Comparison of ENCODE assay signal across 3 cellular contexts in genomic region chr19:4000798-4001197, GRCh38. TPM values are rescaled to one million over a fixed set of nuclear protein-coding genes. Genes with fewer than 3 reads are reported as not detected.
DNase-seq lines count a peak whose midpoint lies in the region; ATAC-seq, FAIRE-seq and TF ChIP-seq lines count a peak whose summit lies in the region.
"Not testable (repeated sequence)": the region's sequence is repeated elsewhere in the genome, so short reads cannot be mapped to it uniquely, and the experiment has no call there.

No MANE protein-coding gene starts in this region.

- peaks cover 6 to 21% of the 10 kb centered on the region in 2 experiments; a peak in 4 of 5 replicates for H3K4me1 ChIP-seq in K562 (replicated peaks in 1 of 2; ENCODE audit: control insufficient read depth in 2 of 2, insufficient read depth in 2 of 2, low read length in 2 of 2)
- peaks cover 28% of the 10 kb centered on the region for H3K4me1 ChIP-seq in HepG2 (ENCODE audit: insufficient read depth, low read length)

- H3K36me3 ChIP-seq in K562 (ENCODE audit: control insufficient read depth, insufficient read depth, low read length); HepG2 (replicated peaks in 1 of 2; ENCODE audit: control insufficient read depth in 1 of 2, insufficient read depth in 2 of 2, low read length in 2 of 2): not testable (repeated sequence)

- TF ChIP-seq RAD21 in K562 (CRISPR knock-in tag; conservative IDR thresholded peaks at IDR 0.05 in 1 of 2, IDR thresholded peaks at IDR 0.05 in 1 of 2); HepG2 (CRISPR knock-in tag; IDR thresholded peaks at IDR 0.05): not testable (repeated sequence)

- peak; percentile 57 for ATAC-seq in K562
- ATAC-seq in left lobe of liver, result peak; percentile 50
- not testable (repeated sequence) for ATAC-seq in HepG2

- not testable (repeated sequence) for TF ChIP-seq CTCF in K562 (IDR thresholded peaks at IDR 0.05 in 2 of 3, conservative IDR thresholded peaks at IDR 0.05 in 1 of 3; ENCODE audit: insufficient read depth in 2 of 3, low read depth in 1 of 3, low read length in 3 of 3); HepG2 (CRISPR knock-in tag; IDR thresholded peaks at IDR 0.05)

- BruUV-seq in K562 (replicated peaks; lab: Mats Ljungman, UMichigan); HepG2 (replicated peaks; lab: Mats Ljungman, UMichigan): not testable (repeated sequence)

- H3K27me3 ChIP-seq in K562 (ENCODE audit: control insufficient read depth in 2 of 2, insufficient read depth in 2 of 2, low read length in 2 of 2); HepG2 (ENCODE audit: control insufficient read depth in 1 of 2, insufficient read depth in 2 of 2, low read length in 2 of 2): not testable (repeated sequence)

- in situ Hi-C loops in K562 (cut with MboI); HepG2 (cut with HindIII; ENCODE audit: extremely low pct_ligation_motif_present, low pct_unique_long_range_greater_than_20kb): not testable (repeated sequence)

- not testable (repeated sequence) for H3K9me3 ChIP-seq in K562 (replicated peaks; ENCODE audit: control insufficient read depth, insufficient read depth, low read depth, low read length); HepG2 (ENCODE audit: low read length)

- TF ChIP-seq POLR2A in K562 (conservative IDR thresholded peaks at IDR 0.05); HepG2 (IDR thresholded peaks at IDR 0.05; ENCODE audit: insufficient read depth in 1 of 2, low read depth in 2 of 2, low read length in 2 of 2): not testable (repeated sequence)

- not testable (repeated sequence) for H2AFZ ChIP-seq in K562 (ENCODE audit: low read depth, low read length); HepG2 (ENCODE audit: low read length)

- H4K20me1 ChIP-seq in K562 (replicated peaks; ENCODE audit: control insufficient read depth, insufficient read depth, low read length); HepG2 (ENCODE audit: insufficient read depth, low read length): not testable (repeated sequence)

- CTCF ChIA-PET in K562 (lab: Yijun Ruan, JAX; ENCODE audit: low intra/inter-chr PET ratio); HepG2 (lab: Yijun Ruan, JAX; ENCODE audit: low intra/inter-chr PET ratio, low total read pairs): not testable (repeated sequence)

- not testable (repeated sequence) for H3K4me3 ChIP-seq in K562; HepG2 (replicated peaks in 1 of 3; ENCODE audit: insufficient read depth in 1 of 3, low read depth in 2 of 3, low read length in 3 of 3)

- FAIRE-seq in K562 (lab: Jason Lieb, UNC); HepG2 (lab: Jason Lieb, UNC): not testable (repeated sequence)

- not testable (repeated sequence) for H3K9ac ChIP-seq in K562 (ENCODE audit: insufficient read depth in 1 of 2, low read depth in 2 of 2, low read length in 2 of 2); HepG2 (ENCODE audit: insufficient read depth, low read depth, low read length)

- not testable (repeated sequence) for H3K4me2 ChIP-seq in K562 (ENCODE audit: insufficient read depth, low read length); HepG2 (ENCODE audit: low read depth, low read length)

- not testable (repeated sequence) for H3K9me1 ChIP-seq in K562 (ENCODE audit: control insufficient read depth, insufficient read depth, low read length)

- TF ChIP-seq EP300 in K562 (IDR thresholded peaks at IDR 0.05; ENCODE audit: low read length); HepG2 (IDR thresholded peaks at IDR 0.05; ENCODE audit: low read depth in 2 of 2, low read length in 2 of 2); HepG2 (CRISPR knock-in tag; IDR thresholded peaks at IDR 0.05; ENCODE audit: borderline replicate concordance): not testable (repeated sequence)

- WGBS in K562 (ENCODE audit: insufficient coverage, low coverage, missing lambda C conversion rate), result 67% methylated on average over 4 of the region's 5 CpGs
- WGBS in HepG2 (ENCODE audit: low lambda C conversion rate), result 77% methylated on average over 5 of the region's 5 CpGs

- intact Hi-C loops in K562 (cut with micrococcal nuclease), result not testable (repeated sequence)
- intact Hi-C loops in HepG2 (cut with micrococcal nuclease; ENCODE audit: unreplicated experiment), result loop anchor here (10.0 kb wide), 1 partner anchor 134 kb away; no protein-coding TSS in a partner anchor

- POLR2A ChIA-PET in K562 (lab: Yijun Ruan, JAX) (interaction anchor here (0.6 to 1.8 kb wide), 2 partner anchors 10 to 15 kb away, joined by 3 to 9 read pairs; partner anchors contain the start of gene EEF2), HepG2 (lab: Yijun Ruan, JAX) (interaction anchor here (1.1 kb wide), 1 partner anchor 51 kb away, joined by 5 read pairs; no protein-coding TSS in a partner anchor)

- not testable (repeated sequence) for DNase-seq in K562 (ENCODE audit: extremely low read depth in 1 of 4, low spot score in 3 of 4); left lobe of liver (ENCODE audit: low spot score); HepG2 (ENCODE audit: low spot score)

- H3K79me2 ChIP-seq in K562 (ENCODE audit: control insufficient read depth, insufficient read depth, low read length); HepG2 (ENCODE audit: insufficient read depth, low read length): not testable (repeated sequence)

- not testable (repeated sequence) for H3K27ac ChIP-seq in K562 (ENCODE audit: extremely low read depth, low read depth, low read length); HepG2 (ENCODE audit: extremely low read length, insufficient read depth, low read length)

RNA-seq across cellular contexts. Expression of gene PIAS4, which starts 6.7 kb away (rescaled TPM):
- 19.4 and 56.5 TPM in 2 replicates for total RNA-seq in K562 (2011; cell fraction: chromatin; rRNA removed; ENCODE audit: low replicate concordance)
- total RNA-seq in K562 (2011; cell fraction: nucleolus; rRNA removed), result 36.9 and 39.3 TPM in 2 replicates
- total RNA-seq in K562 (2011; cell fraction: nucleoplasm; rRNA removed), result 20.4 and 20.9 TPM in 2 replicates
- total RNA-seq in K562 (2014; rRNA removed) (21.9 and 26.4 TPM in 2 replicates), K562 (2014; rRNA removed; fragmentation: Illumina TruSeq; extraction: Trizol) (5.3 and 7.3 TPM in 2 replicates), K562 (2015; rRNA removed; fragmentation: Illumina TruSeq; extraction: Trizol) (14.3 and 14.4 TPM in 2 replicates), K562 (2021) (24.9 and 34.9 TPM in 2 replicates), left lobe of liver (13.6 TPM), HepG2 (2016; rRNA removed; fragmentation: Illumina TruSeq; extraction: Trizol) (20.1 and 22.4 TPM in 2 replicates)
- polyA plus RNA-seq in K562 (2011; rRNA removed) (6.7 and 7.1 TPM in 2 replicates), K562 (2014; fragmentation: Illumina TruSeq; extraction: Trizol) (14.5 and 23.3 TPM in 2 replicates), K562 (2014; fragmentation: Nextera tagmentation; extraction: Ambion mirVana) (under 1 TPM; 0.27 TPM), K562 (2014; rRNA removed) (14.8 and 19.9 TPM in 2 replicates), HepG2 (2011; rRNA removed) (8.7 and 9.0 TPM in 2 replicates)
- polyA plus RNA-seq in K562 (2011; cell fraction: cytosol; rRNA removed), result 7.4 and 15.5 TPM in 2 replicates
- polyA plus RNA-seq in K562 (2011; cell fraction: nucleus; rRNA removed), result 11.2 and 22.2 TPM in 2 replicates
- 23.1 and 44.7 TPM in 2 replicates for polyA plus RNA-seq in K562 (2012)
- polyA minus RNA-seq in K562 (2011; rRNA and poly(A)+ RNA removed), result 4.6 and 5.3 TPM in 2 replicates
- polyA minus RNA-seq in K562 (2011; cell fraction: cytosol; rRNA and poly(A)+ RNA removed), result 14.9 and 18.8 TPM in 2 replicates
- 21.3 and 22.4 TPM in 2 replicates for polyA minus RNA-seq in K562 (2011; cell fraction: nucleus; rRNA and poly(A)+ RNA removed)
- 4.3 and 5.1 TPM in 2 replicates for total RNA-seq in HepG2 (2016; cell fraction: cytosol; rRNA removed; fragmentation: Illumina TruSeq; extraction: Trizol; ENCODE audit: low read depth)
- total RNA-seq in HepG2 (2016; cell fraction: insoluble cytoplasmic fraction; rRNA removed; fragmentation: Illumina TruSeq; extraction: Trizol), result 16.7 and 23.3 TPM in 2 replicates
- total RNA-seq in HepG2 (2016; cell fraction: membrane; rRNA removed; fragmentation: Illumina TruSeq; extraction: Trizol), result 9.8 and 11.2 TPM in 2 replicates
- total RNA-seq in HepG2 (2016; cell fraction: nucleus; rRNA removed; fragmentation: Illumina TruSeq; extraction: Trizol), result 9.7 and 15.2 TPM in 2 replicates
- polyA plus RNA-seq in HepG2 (2011; cell fraction: cytosol; rRNA removed), result 11.2 and 43.1 TPM in 2 replicates
- 22.4 and 27.4 TPM in 2 replicates for polyA plus RNA-seq in HepG2 (2011; cell fraction: nucleus; rRNA removed)
- polyA plus RNA-seq in HepG2 (2012), result 19.1 and 20.7 TPM in 2 replicates
- polyA plus RNA-seq in HepG2 (2016; cell fraction: cytosol; fragmentation: Illumina TruSeq; extraction: Trizol; ENCODE audit: low read depth), result 3.3 and 3.5 TPM in 2 replicates
- polyA plus RNA-seq in HepG2 (2016; cell fraction: insoluble cytoplasmic fraction; fragmentation: Illumina TruSeq; extraction: Trizol; ENCODE audit: low read depth), result 18.2 and 33.3 TPM in 2 replicates
- polyA plus RNA-seq in HepG2 (2016; cell fraction: membrane; fragmentation: Illumina TruSeq; extraction: Trizol; ENCODE audit: low read depth), result 5.6 and 5.9 TPM in 2 replicates
- polyA plus RNA-seq in HepG2 (2016; cell fraction: nucleus; fragmentation: Illumina TruSeq; extraction: Trizol; ENCODE audit: insufficient read depth, low read depth), result 36.3 and 39.1 TPM in 2 replicates
- polyA minus RNA-seq in HepG2 (2011; rRNA and poly(A)+ RNA removed; ENCODE audit: low replicate concordance), result 12.2 and 13.9 TPM in 2 replicates
- polyA minus RNA-seq in HepG2 (2011; cell fraction: cytosol; rRNA and poly(A)+ RNA removed), result 5.1 and 7.7 TPM in 2 replicates
- polyA minus RNA-seq in HepG2 (2011; cell fraction: nucleus; rRNA and poly(A)+ RNA removed), result 14.5 and 15.1 TPM in 2 replicates

RNA-seq across cellular contexts. Expression of gene EEF2, which starts 15.5 kb away (rescaled TPM):
- total RNA-seq in K562 (2011; cell fraction: chromatin; rRNA removed; ENCODE audit: low replicate concordance), result 411 and 869 TPM in 2 replicates
- 851 and 883 TPM in 2 replicates for total RNA-seq in K562 (2011; cell fraction: nucleolus; rRNA removed)
- total RNA-seq in K562 (2011; cell fraction: nucleoplasm; rRNA removed), result 585 and 614 TPM in 2 replicates
- total RNA-seq in K562 (2014; rRNA removed) (1,752 and 1,953 TPM in 2 replicates), K562 (2014; rRNA removed; fragmentation: Illumina TruSeq; extraction: Trizol) (1,453 and 1,647 TPM in 2 replicates), K562 (2015; rRNA removed; fragmentation: Illumina TruSeq; extraction: Trizol) (1,387 and 1,494 TPM in 2 replicates), K562 (2021) (2,825 and 3,003 TPM in 2 replicates), left lobe of liver (1,272 TPM), HepG2 (2016; rRNA removed; fragmentation: Illumina TruSeq; extraction: Trizol) (1,722 and 1,777 TPM in 2 replicates)
- polyA plus RNA-seq in K562 (2011; rRNA removed) (1,026 and 1,305 TPM in 2 replicates), K562 (2014; fragmentation: Illumina TruSeq; extraction: Trizol) (1,501 and 2,376 TPM in 2 replicates), K562 (2014; fragmentation: Nextera tagmentation; extraction: Ambion mirVana) (100 to 1,000 TPM; 372 to 422 TPM), K562 (2014; rRNA removed) (1,067 and 1,158 TPM in 2 replicates), HepG2 (2011; rRNA removed) (1,441 and 1,465 TPM in 2 replicates)
- polyA plus RNA-seq in K562 (2011; cell fraction: cytosol; rRNA removed), result 1,502 and 1,797 TPM in 2 replicates
- polyA plus RNA-seq in K562 (2011; cell fraction: nucleus; rRNA removed), result 696 and 770 TPM in 2 replicates
- 3,305 and 4,013 TPM in 2 replicates for polyA plus RNA-seq in K562 (2012)
- 1,191 and 1,209 TPM in 2 replicates for polyA minus RNA-seq in K562 (2011; rRNA and poly(A)+ RNA removed)
- 1,563 and 2,307 TPM in 2 replicates for polyA minus RNA-seq in K562 (2011; cell fraction: cytosol; rRNA and poly(A)+ RNA removed)
- polyA minus RNA-seq in K562 (2011; cell fraction: nucleus; rRNA and poly(A)+ RNA removed), result 434 and 599 TPM in 2 replicates
- total RNA-seq in HepG2 (2016; cell fraction: cytosol; rRNA removed; fragmentation: Illumina TruSeq; extraction: Trizol; ENCODE audit: low read depth), result 663 and 837 TPM in 2 replicates
- total RNA-seq in HepG2 (2016; cell fraction: insoluble cytoplasmic fraction; rRNA removed; fragmentation: Illumina TruSeq; extraction: Trizol), result 1,312 and 1,845 TPM in 2 replicates
- total RNA-seq in HepG2 (2016; cell fraction: membrane; rRNA removed; fragmentation: Illumina TruSeq; extraction: Trizol), result 2,334 and 2,783 TPM in 2 replicates
- total RNA-seq in HepG2 (2016; cell fraction: nucleus; rRNA removed; fragmentation: Illumina TruSeq; extraction: Trizol), result 709 and 773 TPM in 2 replicates
- polyA plus RNA-seq in HepG2 (2011; cell fraction: cytosol; rRNA removed), result 1,619 and 2,301 TPM in 2 replicates
- polyA plus RNA-seq in HepG2 (2011; cell fraction: nucleus; rRNA removed), result 945 and 1,058 TPM in 2 replicates
- polyA plus RNA-seq in HepG2 (2012), result 2,825 and 3,817 TPM in 2 replicates
- polyA plus RNA-seq in HepG2 (2016; cell fraction: cytosol; fragmentation: Illumina TruSeq; extraction: Trizol; ENCODE audit: low read depth), result 660 and 778 TPM in 2 replicates
- polyA plus RNA-seq in HepG2 (2016; cell fraction: insoluble cytoplasmic fraction; fragmentation: Illumina TruSeq; extraction: Trizol; ENCODE audit: low read depth), result 1,198 and 1,548 TPM in 2 replicates
- 1,837 and 2,206 TPM in 2 replicates for polyA plus RNA-seq in HepG2 (2016; cell fraction: membrane; fragmentation: Illumina TruSeq; extraction: Trizol; ENCODE audit: low read depth)
- 1,012 and 1,080 TPM in 2 replicates for polyA plus RNA-seq in HepG2 (2016; cell fraction: nucleus; fragmentation: Illumina TruSeq; extraction: Trizol; ENCODE audit: insufficient read depth, low read depth)
- polyA minus RNA-seq in HepG2 (2011; rRNA and poly(A)+ RNA removed; ENCODE audit: low replicate concordance), result 1,462 and 3,209 TPM in 2 replicates
- polyA minus RNA-seq in HepG2 (2011; cell fraction: cytosol; rRNA and poly(A)+ RNA removed), result 1,805 and 1,823 TPM in 2 replicates
- 434 and 615 TPM in 2 replicates for polyA minus RNA-seq in HepG2 (2011; cell fraction: nucleus; rRNA and poly(A)+ RNA removed)

RNA-seq across cellular contexts. Expression of gene DAPK3, which starts 29.9 kb away (rescaled TPM):
- total RNA-seq in K562 (2011; cell fraction: chromatin; rRNA removed; ENCODE audit: low replicate concordance), result 39.7 and 130 TPM in 2 replicates
- total RNA-seq in K562 (2011; cell fraction: nucleolus; rRNA removed), result 64.5 and 77.9 TPM in 2 replicates
- 43.5 and 49.6 TPM in 2 replicates for total RNA-seq in K562 (2011; cell fraction: nucleoplasm; rRNA removed)
- 60.1 and 62.7 TPM in 2 replicates for total RNA-seq in K562 (2014; rRNA removed)
- total RNA-seq in K562 (2014; rRNA removed; fragmentation: Illumina TruSeq; extraction: Trizol), result 4.4 and 9.2 TPM in 2 replicates
- total RNA-seq in K562 (2015; rRNA removed; fragmentation: Illumina TruSeq; extraction: Trizol), result 25.0 and 26.2 TPM in 2 replicates
- 39.2 and 54.1 TPM in 2 replicates for total RNA-seq in K562 (2021)
- 24.0 and 29.4 TPM in 2 replicates for polyA plus RNA-seq in K562 (2011; rRNA removed)
- 31.0 and 40.6 TPM in 2 replicates for polyA plus RNA-seq in K562 (2011; cell fraction: cytosol; rRNA removed)
- 67.8 and 75.4 TPM in 2 replicates for polyA plus RNA-seq in K562 (2011; cell fraction: nucleus; rRNA removed)
- 39.9 and 60.2 TPM in 2 replicates for polyA plus RNA-seq in K562 (2012)
- 29.4 and 45.3 TPM in 2 replicates for polyA plus RNA-seq in K562 (2014; fragmentation: Illumina TruSeq; extraction: Trizol)
- polyA plus RNA-seq in K562 (2014; fragmentation: Nextera tagmentation; extraction: Ambion mirVana), result under 1 TPM; 0.14 to 0.21 TPM
- 59.6 and 63.4 TPM in 2 replicates for polyA plus RNA-seq in K562 (2014; rRNA removed)
- polyA minus RNA-seq in K562 (2011; rRNA and poly(A)+ RNA removed), result 10.9 and 17.4 TPM in 2 replicates
- 21.4 and 25.5 TPM in 2 replicates for polyA minus RNA-seq in K562 (2011; cell fraction: cytosol; rRNA and poly(A)+ RNA removed)
- 18.0 and 24.4 TPM in 2 replicates for polyA minus RNA-seq in K562 (2011; cell fraction: nucleus; rRNA and poly(A)+ RNA removed)
- 20.4 TPM for total RNA-seq in left lobe of liver
- total RNA-seq in HepG2 (2016; rRNA removed; fragmentation: Illumina TruSeq; extraction: Trizol), result 22.0 and 30.5 TPM in 2 replicates
- total RNA-seq in HepG2 (2016; cell fraction: cytosol; rRNA removed; fragmentation: Illumina TruSeq; extraction: Trizol; ENCODE audit: low read depth), result 5.0 and 5.5 TPM in 2 replicates
- 18.7 and 32.5 TPM in 2 replicates for total RNA-seq in HepG2 (2016; cell fraction: insoluble cytoplasmic fraction; rRNA removed; fragmentation: Illumina TruSeq; extraction: Trizol)
- 9.6 and 13.4 TPM in 2 replicates for total RNA-seq in HepG2 (2016; cell fraction: membrane; rRNA removed; fragmentation: Illumina TruSeq; extraction: Trizol)
- total RNA-seq in HepG2 (2016; cell fraction: nucleus; rRNA removed; fragmentation: Illumina TruSeq; extraction: Trizol), result 20.1 and 21.1 TPM in 2 replicates
- polyA plus RNA-seq in HepG2 (2011; rRNA removed), result 37.3 and 51.9 TPM in 2 replicates
- polyA plus RNA-seq in HepG2 (2011; cell fraction: cytosol; rRNA removed), result 36.9 and 42.7 TPM in 2 replicates
- 102 and 107 TPM in 2 replicates for polyA plus RNA-seq in HepG2 (2011; cell fraction: nucleus; rRNA removed)
- 20.1 and 33.8 TPM in 2 replicates for polyA plus RNA-seq in HepG2 (2012)
- 2.6 and 2.9 TPM in 2 replicates for polyA plus RNA-seq in HepG2 (2016; cell fraction: cytosol; fragmentation: Illumina TruSeq; extraction: Trizol; ENCODE audit: low read depth)
- polyA plus RNA-seq in HepG2 (2016; cell fraction: insoluble cytoplasmic fraction; fragmentation: Illumina TruSeq; extraction: Trizol; ENCODE audit: low read depth), result 20.1 and 23.6 TPM in 2 replicates
- polyA plus RNA-seq in HepG2 (2016; cell fraction: membrane; fragmentation: Illumina TruSeq; extraction: Trizol; ENCODE audit: low read depth), result 5.9 and 6.0 TPM in 2 replicates
- polyA plus RNA-seq in HepG2 (2016; cell fraction: nucleus; fragmentation: Illumina TruSeq; extraction: Trizol; ENCODE audit: insufficient read depth, low read depth), result 45.3 and 46.8 TPM in 2 replicates
- polyA minus RNA-seq in HepG2 (2011; rRNA and poly(A)+ RNA removed; ENCODE audit: low replicate concordance), result 44.0 and 66.3 TPM in 2 replicates
- 15.7 and 22.0 TPM in 2 replicates for polyA minus RNA-seq in HepG2 (2011; cell fraction: cytosol; rRNA and poly(A)+ RNA removed)
- polyA minus RNA-seq in HepG2 (2011; cell fraction: nucleus; rRNA and poly(A)+ RNA removed), result 24.7 and 27.2 TPM in 2 replicates
